ENCODE assay signal across 2 cellular contexts in genomic region chr14:88592016-88592415, GRCh38.
TF ChIP-seq lines count a peak whose summit lies in the region.

No MANE protein-coding gene starts in this region.

TF ChIP-seq in IMR-90, 13 proteins besides CTCF, POLR2A, EP300 and RAD21 (continued from another document):
- TF ChIP-seq, protein P1, sequence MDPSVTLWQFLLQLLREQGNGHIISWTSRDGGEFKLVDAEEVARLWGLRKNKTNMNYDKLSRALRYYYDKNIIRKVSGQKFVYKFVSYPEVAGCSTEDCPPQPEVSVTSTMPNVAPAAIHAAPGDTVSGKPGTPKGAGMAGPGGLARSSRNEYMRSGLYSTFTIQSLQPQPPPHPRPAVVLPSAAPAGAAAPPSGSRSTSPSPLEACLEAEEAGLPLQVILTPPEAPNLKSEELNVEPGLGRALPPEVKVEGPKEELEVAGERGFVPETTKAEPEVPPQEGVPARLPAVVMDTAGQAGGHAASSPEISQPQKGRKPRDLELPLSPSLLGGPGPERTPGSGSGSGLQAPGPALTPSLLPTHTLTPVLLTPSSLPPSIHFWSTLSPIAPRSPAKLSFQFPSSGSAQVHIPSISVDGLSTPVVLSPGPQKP (IDR thresholded peaks at IDR 0.05; ENCODE audit: borderline replicate concordance, low read depth, low read length), result no peak
- TF ChIP-seq RCOR1 (IDR thresholded peaks at IDR 0.05; ENCODE audit: insufficient replicate concordance, low read length) (no peak), BHLHE40 (IDR thresholded peaks at IDR 0.05; ENCODE audit: low read depth, low read length) (no peak), CHD1 (IDR thresholded peaks at IDR 0.05; ENCODE audit: low read depth, low read length) (no peak), NFE2L2 (IDR thresholded peaks at IDR 0.05; ENCODE audit: low read depth, low read length) (no peak), MXI1 (IDR thresholded peaks at IDR 0.05; ENCODE audit: borderline replicate concordance, low read depth, low read length) (no peak), CEBPB (IDR thresholded peaks at IDR 0.05; ENCODE audit: low read depth, low read length) (no peak)
- TF ChIP-seq, protein P2, sequence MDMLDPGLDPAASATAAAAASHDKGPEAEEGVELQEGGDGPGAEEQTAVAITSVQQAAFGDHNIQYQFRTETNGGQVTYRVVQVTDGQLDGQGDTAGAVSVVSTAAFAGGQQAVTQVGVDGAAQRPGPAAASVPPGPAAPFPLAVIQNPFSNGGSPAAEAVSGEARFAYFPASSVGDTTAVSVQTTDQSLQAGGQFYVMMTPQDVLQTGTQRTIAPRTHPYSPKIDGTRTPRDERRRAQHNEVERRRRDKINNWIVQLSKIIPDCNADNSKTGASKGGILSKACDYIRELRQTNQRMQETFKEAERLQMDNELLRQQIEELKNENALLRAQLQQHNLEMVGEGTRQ (IDR thresholded peaks at IDR 0.05; ENCODE audit: low read depth, low read length), result no peak

TF ChIP-seq in HEK293T, 16 proteins besides CTCF, POLR2A, EP300 and RAD21 (continued from another document):
- TF ChIP-seq, protein P3, sequence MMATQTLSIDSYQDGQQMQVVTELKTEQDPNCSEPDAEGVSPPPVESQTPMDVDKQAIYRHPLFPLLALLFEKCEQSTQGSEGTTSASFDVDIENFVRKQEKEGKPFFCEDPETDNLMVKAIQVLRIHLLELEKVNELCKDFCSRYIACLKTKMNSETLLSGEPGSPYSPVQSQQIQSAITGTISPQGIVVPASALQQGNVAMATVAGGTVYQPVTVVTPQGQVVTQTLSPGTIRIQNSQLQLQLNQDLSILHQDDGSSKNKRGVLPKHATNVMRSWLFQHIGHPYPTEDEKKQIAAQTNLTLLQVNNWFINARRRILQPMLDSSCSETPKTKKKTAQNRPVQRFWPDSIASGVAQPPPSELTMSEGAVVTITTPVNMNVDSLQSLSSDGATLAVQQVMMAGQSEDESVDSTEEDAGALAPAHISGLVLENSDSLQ (IDR thresholded peaks at IDR 0.05), result no peak
